2 cellular contexts compared by ENCODE assay signal in the genomic region with DNA sequence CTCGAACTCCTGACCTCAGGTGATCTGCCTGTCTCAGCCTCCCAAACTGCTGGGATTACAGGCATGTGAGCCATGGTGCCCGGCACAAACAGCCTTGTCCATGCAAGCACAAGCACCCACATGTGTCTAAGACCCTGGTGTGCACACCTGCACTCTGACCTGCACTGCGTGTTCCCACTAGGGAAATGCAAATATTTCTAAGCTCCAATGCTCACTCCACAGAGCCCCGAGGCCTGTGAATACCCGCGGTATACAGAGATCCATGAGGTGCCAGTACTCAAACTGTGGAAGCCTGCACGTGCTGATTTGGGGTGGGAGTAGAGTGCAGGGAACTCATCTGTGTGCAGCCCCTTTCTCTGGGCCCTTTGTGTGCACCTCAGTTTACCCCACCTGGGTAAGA.
TF ChIP-seq lines count a peak whose summit lies in the region.

No MANE protein-coding gene starts in this region.

TF ChIP-seq in SK-N-SH, 30 proteins besides CTCF, POLR2A, EP300 and RAD21:
- TF ChIP-seq RXRA (IDR thresholded peaks at IDR 0.05; ENCODE audit: borderline replicate concordance, low read depth) (no peak), NFIC (IDR thresholded peaks at IDR 0.05; ENCODE audit: borderline replicate concordance) (no peak), ELF1 (IDR thresholded peaks at IDR 0.05) (no peak), RCOR1 (IDR thresholded peaks at IDR 0.05; ENCODE audit: low read length) (no peak), NRF1 (IDR thresholded peaks at IDR 0.05; ENCODE audit: low read depth, low read length) (no peak), YY1 (IDR thresholded peaks at IDR 0.05; ENCODE audit: low read depth) (no peak), RFX5 (IDR thresholded peaks at IDR 0.05; ENCODE audit: low read length) (no peak), TCF12 (IDR thresholded peaks at IDR 0.05) (no peak), MXI1 (IDR thresholded peaks at IDR 0.05; ENCODE audit: low read depth, low read length) (no peak), FOSL2 (IDR thresholded peaks at IDR 0.05; ENCODE audit: borderline replicate concordance, low read depth) (no peak), GATA2 (CRISPR knock-in tag; IDR thresholded peaks at IDR 0.05) (no peak), TAF1 (IDR thresholded peaks at IDR 0.05; ENCODE audit: borderline replicate concordance, low read depth, low read length) (no peak), POLR2AphosphoS5 (IDR thresholded peaks at IDR 0.05; ENCODE audit: low read depth, low read length) (no peak), EZH2phosphoT487 (IDR thresholded peaks at IDR 0.05; ENCODE audit: borderline replicate concordance, low read depth) (no peak)
- TF ChIP-seq, protein P1, sequence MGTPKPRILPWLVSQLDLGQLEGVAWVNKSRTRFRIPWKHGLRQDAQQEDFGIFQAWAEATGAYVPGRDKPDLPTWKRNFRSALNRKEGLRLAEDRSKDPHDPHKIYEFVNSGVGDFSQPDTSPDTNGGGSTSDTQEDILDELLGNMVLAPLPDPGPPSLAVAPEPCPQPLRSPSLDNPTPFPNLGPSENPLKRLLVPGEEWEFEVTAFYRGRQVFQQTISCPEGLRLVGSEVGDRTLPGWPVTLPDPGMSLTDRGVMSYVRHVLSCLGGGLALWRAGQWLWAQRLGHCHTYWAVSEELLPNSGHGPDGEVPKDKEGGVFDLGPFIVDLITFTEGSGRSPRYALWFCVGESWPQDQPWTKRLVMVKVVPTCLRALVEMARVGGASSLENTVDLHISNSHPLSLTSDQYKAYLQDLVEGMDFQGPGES (IDR thresholded peaks at IDR 0.05; ENCODE audit: low read depth, low read length): no peak
- TF ChIP-seq, protein P2, sequence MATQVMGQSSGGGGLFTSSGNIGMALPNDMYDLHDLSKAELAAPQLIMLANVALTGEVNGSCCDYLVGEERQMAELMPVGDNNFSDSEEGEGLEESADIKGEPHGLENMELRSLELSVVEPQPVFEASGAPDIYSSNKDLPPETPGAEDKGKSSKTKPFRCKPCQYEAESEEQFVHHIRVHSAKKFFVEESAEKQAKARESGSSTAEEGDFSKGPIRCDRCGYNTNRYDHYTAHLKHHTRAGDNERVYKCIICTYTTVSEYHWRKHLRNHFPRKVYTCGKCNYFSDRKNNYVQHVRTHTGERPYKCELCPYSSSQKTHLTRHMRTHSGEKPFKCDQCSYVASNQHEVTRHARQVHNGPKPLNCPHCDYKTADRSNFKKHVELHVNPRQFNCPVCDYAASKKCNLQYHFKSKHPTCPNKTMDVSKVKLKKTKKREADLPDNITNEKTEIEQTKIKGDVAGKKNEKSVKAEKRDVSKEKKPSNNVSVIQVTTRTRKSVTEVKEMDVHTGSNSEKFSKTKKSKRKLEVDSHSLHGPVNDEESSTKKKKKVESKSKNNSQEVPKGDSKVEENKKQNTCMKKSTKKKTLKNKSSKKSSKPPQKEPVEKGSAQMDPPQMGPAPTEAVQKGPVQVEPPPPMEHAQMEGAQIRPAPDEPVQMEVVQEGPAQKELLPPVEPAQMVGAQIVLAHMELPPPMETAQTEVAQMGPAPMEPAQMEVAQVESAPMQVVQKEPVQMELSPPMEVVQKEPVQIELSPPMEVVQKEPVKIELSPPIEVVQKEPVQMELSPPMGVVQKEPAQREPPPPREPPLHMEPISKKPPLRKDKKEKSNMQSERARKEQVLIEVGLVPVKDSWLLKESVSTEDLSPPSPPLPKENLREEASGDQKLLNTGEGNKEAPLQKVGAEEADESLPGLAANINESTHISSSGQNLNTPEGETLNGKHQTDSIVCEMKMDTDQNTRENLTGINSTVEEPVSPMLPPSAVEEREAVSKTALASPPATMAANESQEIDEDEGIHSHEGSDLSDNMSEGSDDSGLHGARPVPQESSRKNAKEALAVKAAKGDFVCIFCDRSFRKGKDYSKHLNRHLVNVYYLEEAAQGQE (IDR thresholded peaks at IDR 0.05; ENCODE audit: low read depth, low read length): no peak
- TF ChIP-seq, protein P3, sequence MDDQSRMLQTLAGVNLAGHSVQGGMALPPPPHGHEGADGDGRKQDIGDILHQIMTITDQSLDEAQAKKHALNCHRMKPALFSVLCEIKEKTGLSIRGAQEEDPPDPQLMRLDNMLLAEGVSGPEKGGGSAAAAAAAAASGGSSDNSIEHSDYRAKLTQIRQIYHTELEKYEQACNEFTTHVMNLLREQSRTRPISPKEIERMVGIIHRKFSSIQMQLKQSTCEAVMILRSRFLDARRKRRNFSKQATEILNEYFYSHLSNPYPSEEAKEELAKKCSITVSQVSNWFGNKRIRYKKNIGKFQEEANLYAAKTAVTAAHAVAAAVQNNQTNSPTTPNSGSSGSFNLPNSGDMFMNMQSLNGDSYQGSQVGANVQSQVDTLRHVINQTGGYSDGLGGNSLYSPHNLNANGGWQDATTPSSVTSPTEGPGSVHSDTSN (IDR thresholded peaks at IDR 0.05): no peak
- TF ChIP-seq, protein P4, sequence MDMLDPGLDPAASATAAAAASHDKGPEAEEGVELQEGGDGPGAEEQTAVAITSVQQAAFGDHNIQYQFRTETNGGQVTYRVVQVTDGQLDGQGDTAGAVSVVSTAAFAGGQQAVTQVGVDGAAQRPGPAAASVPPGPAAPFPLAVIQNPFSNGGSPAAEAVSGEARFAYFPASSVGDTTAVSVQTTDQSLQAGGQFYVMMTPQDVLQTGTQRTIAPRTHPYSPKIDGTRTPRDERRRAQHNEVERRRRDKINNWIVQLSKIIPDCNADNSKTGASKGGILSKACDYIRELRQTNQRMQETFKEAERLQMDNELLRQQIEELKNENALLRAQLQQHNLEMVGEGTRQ (IDR thresholded peaks at IDR 0.05; ENCODE audit: borderline replicate concordance, low read depth, low read length): no peak
TF ChIP-seq in SK-N-SH: peak in this region for 0.

TF ChIP-seq in SK-N-SH treated with all-trans-retinoic acid at 6 μM for 48 hours, 23 proteins besides CTCF, POLR2A, EP300 and RAD21:
- TF ChIP-seq, protein P5, sequence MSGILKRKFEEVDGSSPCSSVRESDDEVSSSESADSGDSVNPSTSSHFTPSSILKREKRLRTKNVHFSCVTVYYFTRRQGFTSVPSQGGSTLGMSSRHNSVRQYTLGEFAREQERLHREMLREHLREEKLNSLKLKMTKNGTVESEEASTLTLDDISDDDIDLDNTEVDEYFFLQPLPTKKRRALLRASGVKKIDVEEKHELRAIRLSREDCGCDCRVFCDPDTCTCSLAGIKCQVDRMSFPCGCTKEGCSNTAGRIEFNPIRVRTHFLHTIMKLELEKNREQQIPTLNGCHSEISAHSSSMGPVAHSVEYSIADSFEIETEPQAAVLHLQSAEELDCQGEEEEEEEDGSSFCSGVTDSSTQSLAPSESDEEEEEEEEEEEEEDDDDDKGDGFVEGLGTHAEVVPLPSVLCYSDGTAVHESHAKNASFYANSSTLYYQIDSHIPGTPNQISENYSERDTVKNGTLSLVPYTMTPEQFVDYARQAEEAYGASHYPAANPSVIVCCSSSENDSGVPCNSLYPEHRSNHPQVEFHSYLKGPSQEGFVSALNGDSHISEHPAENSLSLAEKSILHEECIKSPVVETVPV (CRISPR knock-in tag; IDR thresholded peaks at IDR 0.05): no peak
- TF ChIP-seq ZC3H10 (CRISPR knock-in tag; IDR thresholded peaks at IDR 0.05) (no peak), OSR1 (CRISPR knock-in tag; IDR thresholded peaks at IDR 0.05) (no peak), BACH2 (CRISPR knock-in tag; IDR thresholded peaks at IDR 0.05; ENCODE audit: borderline replicate concordance) (no peak), ZNF565 (CRISPR knock-in tag; conservative IDR thresholded peaks at IDR 0.05; ENCODE audit: low read depth) (no peak), ESRRG (CRISPR knock-in tag; IDR thresholded peaks at IDR 0.05) (no peak), ZNF70 (CRISPR knock-in tag; IDR thresholded peaks at IDR 0.05) (no peak), ARNTL (CRISPR knock-in tag; IDR thresholded peaks at IDR 0.05; ENCODE audit: borderline replicate concordance, low read depth) (no peak), ISL1 (CRISPR knock-in tag; IDR thresholded peaks at IDR 0.05) (no peak), RARB (CRISPR knock-in tag; IDR thresholded peaks at IDR 0.05) (no peak), SNAI2 (CRISPR knock-in tag; IDR thresholded peaks at IDR 0.05) (no peak), GLIS3 (CRISPR knock-in tag; IDR thresholded peaks at IDR 0.05) (no peak)
- TF ChIP-seq, protein P6, sequence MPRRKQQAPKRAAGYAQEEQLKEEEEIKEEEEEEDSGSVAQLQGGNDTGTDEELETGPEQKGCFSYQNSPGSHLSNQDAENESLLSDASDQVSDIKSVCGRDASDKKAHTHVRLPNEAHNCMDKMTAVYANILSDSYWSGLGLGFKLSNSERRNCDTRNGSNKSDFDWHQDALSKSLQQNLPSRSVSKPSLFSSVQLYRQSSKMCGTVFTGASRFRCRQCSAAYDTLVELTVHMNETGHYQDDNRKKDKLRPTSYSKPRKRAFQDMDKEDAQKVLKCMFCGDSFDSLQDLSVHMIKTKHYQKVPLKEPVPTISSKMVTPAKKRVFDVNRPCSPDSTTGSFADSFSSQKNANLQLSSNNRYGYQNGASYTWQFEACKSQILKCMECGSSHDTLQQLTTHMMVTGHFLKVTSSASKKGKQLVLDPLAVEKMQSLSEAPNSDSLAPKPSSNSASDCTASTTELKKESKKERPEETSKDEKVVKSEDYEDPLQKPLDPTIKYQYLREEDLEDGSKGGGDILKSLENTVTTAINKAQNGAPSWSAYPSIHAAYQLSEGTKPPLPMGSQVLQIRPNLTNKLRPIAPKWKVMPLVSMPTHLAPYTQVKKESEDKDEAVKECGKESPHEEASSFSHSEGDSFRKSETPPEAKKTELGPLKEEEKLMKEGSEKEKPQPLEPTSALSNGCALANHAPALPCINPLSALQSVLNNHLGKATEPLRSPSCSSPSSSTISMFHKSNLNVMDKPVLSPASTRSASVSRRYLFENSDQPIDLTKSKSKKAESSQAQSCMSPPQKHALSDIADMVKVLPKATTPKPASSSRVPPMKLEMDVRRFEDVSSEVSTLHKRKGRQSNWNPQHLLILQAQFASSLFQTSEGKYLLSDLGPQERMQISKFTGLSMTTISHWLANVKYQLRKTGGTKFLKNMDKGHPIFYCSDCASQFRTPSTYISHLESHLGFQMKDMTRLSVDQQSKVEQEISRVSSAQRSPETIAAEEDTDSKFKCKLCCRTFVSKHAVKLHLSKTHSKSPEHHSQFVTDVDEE (CRISPR knock-in tag; IDR thresholded peaks at IDR 0.05): no peak
- TF ChIP-seq, protein P7, sequence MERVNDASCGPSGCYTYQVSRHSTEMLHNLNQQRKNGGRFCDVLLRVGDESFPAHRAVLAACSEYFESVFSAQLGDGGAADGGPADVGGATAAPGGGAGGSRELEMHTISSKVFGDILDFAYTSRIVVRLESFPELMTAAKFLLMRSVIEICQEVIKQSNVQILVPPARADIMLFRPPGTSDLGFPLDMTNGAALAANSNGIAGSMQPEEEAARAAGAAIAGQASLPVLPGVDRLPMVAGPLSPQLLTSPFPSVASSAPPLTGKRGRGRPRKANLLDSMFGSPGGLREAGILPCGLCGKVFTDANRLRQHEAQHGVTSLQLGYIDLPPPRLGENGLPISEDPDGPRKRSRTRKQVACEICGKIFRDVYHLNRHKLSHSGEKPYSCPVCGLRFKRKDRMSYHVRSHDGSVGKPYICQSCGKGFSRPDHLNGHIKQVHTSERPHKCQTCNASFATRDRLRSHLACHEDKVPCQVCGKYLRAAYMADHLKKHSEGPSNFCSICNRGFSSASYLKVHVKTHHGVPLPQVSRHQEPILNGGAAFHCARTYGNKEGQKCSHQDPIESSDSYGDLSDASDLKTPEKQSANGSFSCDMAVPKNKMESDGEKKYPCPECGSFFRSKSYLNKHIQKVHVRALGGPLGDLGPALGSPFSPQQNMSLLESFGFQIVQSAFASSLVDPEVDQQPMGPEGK (CRISPR knock-in tag; IDR thresholded peaks at IDR 0.05; ENCODE audit: borderline replicate concordance): no peak
- TF ChIP-seq, protein P8, sequence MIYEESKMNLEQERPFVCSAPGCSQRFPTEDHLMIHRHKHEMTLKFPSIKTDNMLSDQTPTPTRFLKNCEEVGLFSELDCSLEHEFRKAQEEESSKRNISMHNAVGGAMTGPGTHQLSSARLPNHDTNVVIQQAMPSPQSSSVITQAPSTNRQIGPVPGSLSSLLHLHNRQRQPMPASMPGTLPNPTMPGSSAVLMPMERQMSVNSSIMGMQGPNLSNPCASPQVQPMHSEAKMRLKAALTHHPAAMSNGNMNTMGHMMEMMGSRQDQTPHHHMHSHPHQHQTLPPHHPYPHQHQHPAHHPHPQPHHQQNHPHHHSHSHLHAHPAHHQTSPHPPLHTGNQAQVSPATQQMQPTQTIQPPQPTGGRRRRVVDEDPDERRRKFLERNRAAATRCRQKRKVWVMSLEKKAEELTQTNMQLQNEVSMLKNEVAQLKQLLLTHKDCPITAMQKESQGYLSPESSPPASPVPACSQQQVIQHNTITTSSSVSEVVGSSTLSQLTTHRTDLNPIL (CRISPR knock-in tag; IDR thresholded peaks at IDR 0.05; ENCODE audit: low read depth): no peak
